ENCODE assay signal across 7 cellular contexts in genomic region chr18:57561728-57562423, GRCh38. TPM values are rescaled to one million over a fixed set of nuclear protein-coding genes. Genes with fewer than 3 reads are reported as not detected.
DNase-seq lines count a peak whose midpoint lies in the region; ATAC-seq and TF ChIP-seq lines count a peak whose summit lies in the region.

No MANE protein-coding gene starts in this region.

- ATAC-seq in GM18907 (IDR thresholded peaks at IDR 0.05; ENCODE audit: unreplicated experiment), result no peak

- H3K4me3 ChIP-seq in smooth muscle cell, result no peak overlapping the region

- no peaks in the 10 kb centered on the region for H3K4me1 ChIP-seq in smooth muscle cell (ENCODE audit: low read depth)

- H3K9me3 Mint-ChIP-seq in HFFc6, result no peaks in the 10 kb centered on the region

- peaks cover 4% of the 10 kb centered on the region for H3K36me3 Mint-ChIP-seq in HFFc6 (ENCODE audit: low read depth)

- 67% methylated on average over 4 of the region's 4 CpGs for WGBS in smooth muscle cell (ENCODE audit: low lambda C conversion rate)

- 0 out of 2 replicates have a peak, but pooled peaks cover 6% of the 10 kb centered on the region for H3K4me1 Mint-ChIP-seq in HFFc6 (ENCODE audit: low read depth)

- H3K9me3 ChIP-seq in smooth muscle cell (replicated peaks; ENCODE audit: low read depth), result no peaks in the 10 kb centered on the region

- H3K27me3 Mint-ChIP-seq in HFFc6 (ENCODE audit: insufficient read depth), result no peaks in the 10 kb centered on the region; the same call in 1 of the 2 replicates

- H3K27ac ChIP-seq in angular gyrus (ENCODE audit: low read depth, low read length), result peak overlapping the region; percentile 5
- H3K27ac ChIP-seq in smooth muscle cell (ENCODE audit: low read depth), result no peak overlapping the region

- no peaks in the 10 kb centered on the region for H3K27me3 ChIP-seq in smooth muscle cell (ENCODE audit: low read depth)

- TF ChIP-seq CTCF in HFFc6 (IDR thresholded peaks at IDR 0.05) (peak; percentile 97), smooth muscle cell (IDR thresholded peaks at IDR 0.05; ENCODE audit: borderline replicate concordance, insufficient read depth, poor library complexity, severe bottlenecking) (peak; percentile 94)

- no peaks in the 10 kb centered on the region for H3F3A ChIP-seq in smooth muscle cell (ENCODE audit: low read depth)

- H4K20me1 ChIP-seq in smooth muscle cell (ENCODE audit: low read depth), result no peaks in the 10 kb centered on the region

- peak; percentile 77 for DNase-seq in ELF-1 (ENCODE audit: low read depth, low spot score)
- DNase-seq in HFFc6, result peak; percentile 46
- peak; percentile 83 for DNase-seq in NCI-H69 (lab: John Stamatoyannopoulos, UW)
- peak; percentile 58 for DNase-seq in hepatic stellate cell (ENCODE audit: low spot score)
- no peak for DNase-seq in smooth muscle cell (lab: John Stamatoyannopoulos, UW; ENCODE audit: unreplicated experiment)

- H3K27ac Mint-ChIP-seq in HFFc6, result no peak overlapping the region

- H3K9ac ChIP-seq in smooth muscle cell (ENCODE audit: low read depth), result no peak overlapping the region

- no peaks in the 10 kb centered on the region for H3K79me2 ChIP-seq in smooth muscle cell (ENCODE audit: low read depth)

- no peak overlapping the region for H3K4me2 ChIP-seq in smooth muscle cell

- H3K4me3 Mint-ChIP-seq in HFFc6, result no peak overlapping the region

- no peak overlapping the region for H2AFZ ChIP-seq in smooth muscle cell (ENCODE audit: low read depth)

- H3K36me3 ChIP-seq in smooth muscle cell (ENCODE audit: low read depth), result no peaks in the 10 kb centered on the region

RNA-seq across cellular contexts. Expression of gene FECH, which starts 24.6 kb away (rescaled TPM):
- total RNA-seq in HFFc6 (2021; fragmentation: NEBNext Ultra II Directional; extraction: Animal tissue kit (Norgen Biotek cat#: 25700)), result 10 to 100 TPM; 28.7 to 38.3 (median 33.9) TPM
- total RNA-seq in smooth muscle cell, result 44.3 and 52.5 TPM in 2 replicates
- 18.1 and 27.1 TPM in 2 replicates for polyA plus RNA-seq in smooth muscle cell

RNA-seq across cellular contexts. Expression of gene NARS1, which starts 59.8 kb away (rescaled TPM):
- 100 to 1,000 TPM; 102 to 134 (median 111) TPM for total RNA-seq in HFFc6 (2021; fragmentation: NEBNext Ultra II Directional; extraction: Animal tissue kit (Norgen Biotek cat#: 25700))
- total RNA-seq in smooth muscle cell, result 92.8 and 107 TPM in 2 replicates
- polyA plus RNA-seq in smooth muscle cell, result 71.4 and 83.6 TPM in 2 replicates
